Comparison of ENCODE assay signal across 9 cellular contexts in genomic region chr6:44662461-44663121, GRCh38.
A peak's percentile ranks its signal among the peaks of the same experiment; 100 is the strongest.
DNase-seq lines count a peak whose midpoint lies in the region; ATAC-seq and TF ChIP-seq lines count a peak whose summit lies in the region.
"Had no signal": no experiment of that assay in that cellular context is flagged by ENCODE, and none has a peak within 500 bp of the region (broad histone marks: within the 10 kb centered on the region; RNA-seq: fewer than 3 reads in every experiment).

No MANE protein-coding gene starts in this region.

- no peak for ATAC-seq in HG02884 (IDR thresholded peaks at IDR 0.05; ENCODE audit: unreplicated experiment)

- H3K4me1 ChIP-seq in mesodermal cell (ENCODE audit: control insufficient read depth, insufficient read depth, low read length, poor library complexity, severe bottlenecking) (peaks cover 69% of the 10 kb centered on the region), uterus (peaks cover 0 to 5% of the 10 kb centered on the region in 2 donors)

- H3K9me3 ChIP-seq in mesodermal cell (ENCODE audit: control insufficient read depth, low read length) (no peaks in the 10 kb centered on the region), uterus (no peaks in the 10 kb centered on the region)

- H3K36me3 Mint-ChIP-seq in glutamatergic neuron (ENCODE audit: unreplicated experiment): peaks cover 4% of the 10 kb centered on the region

- H3K9me3 Mint-ChIP-seq in glutamatergic neuron (ENCODE audit: unreplicated experiment): peaks cover 5% of the 10 kb centered on the region

- in situ Hi-C loops in brain microvascular endothelial cell (cut with HindIII; ENCODE audit: low pct_ligation_motif_present, low sequenced_read_pairs): no loop called here

- H3K27ac ChIP-seq in brain microvascular endothelial cell (no peak overlapping the region), mesodermal cell (ENCODE audit: low read depth, low read length, severe bottlenecking) (peak overlapping the region; percentile 52), uterus (no peak overlapping the region)

- TF ChIP-seq POLR2A in erythroblast (IDR thresholded peaks at IDR 0.05; ENCODE audit: low read length): no peak
- no peak for TF ChIP-seq POLR2A in uterus (IDR thresholded peaks at IDR 0.05)

- 27 to 29% methylated on average over 12 to 13 of the region's 13 CpGs for WGBS in mesodermal cell (ENCODE audit: insufficient coverage in 2 of 2), 2 experiments

- H3K4me3 ChIP-seq in brain microvascular endothelial cell (ENCODE audit: low read depth, low read length) (no peak overlapping the region), mesodermal cell (ENCODE audit: extremely low read depth, insufficient read depth, low read length, poor library complexity, severe bottlenecking) (no peak overlapping the region), uterus (no peak overlapping the region)

- DNase-seq in DMS53 (lab: John Stamatoyannopoulos, UW) (peak; percentile 75), LHCN-M2 (ENCODE audit: low read depth) (peak; percentile 89), brain microvascular endothelial cell (peak; percentile 31), erythroblast (lab: John Stamatoyannopoulos, UW) (no peak), uterus (no peak), glutamatergic neuron (no peak)

- H3K27me3 ChIP-seq in brain microvascular endothelial cell (replicated peaks) (no peaks in the 10 kb centered on the region), uterus (no peaks in the 10 kb centered on the region)

- TF ChIP-seq CTCF in brain microvascular endothelial cell (IDR thresholded peaks at IDR 0.05; ENCODE audit: low read depth, low read length, missing control alignments): no peak
- no peak for TF ChIP-seq CTCF in uterus (IDR thresholded peaks at IDR 0.05)
- no peak for TF ChIP-seq CTCF in glutamatergic neuron (IDR thresholded peaks at IDR 0.05; ENCODE audit: partially characterized antibody, unreplicated experiment)

- H3K27me3 Mint-ChIP-seq in glutamatergic neuron (ENCODE audit: unreplicated experiment): peaks cover 3% of the 10 kb centered on the region

- H3K4me1 Mint-ChIP-seq in glutamatergic neuron (ENCODE audit: low read depth, unreplicated experiment): peaks cover 4% of the 10 kb centered on the region

- H3K4me3 Mint-ChIP-seq in glutamatergic neuron (ENCODE audit: unreplicated experiment): no peak overlapping the region
- H3K4me3 Mint-ChIP-seq: activated T-helper 1 cell treated with anti-CD3 and anti-CD28 coated beads, Interleukin-12 subunit alpha, Interleukin-12 subunit beta, Interleukin-2, Interleukin-4 antibody, amounts not matched to agents 30 ng/mL and 10 ng/mL and 1 ng/mL, durations not matched to agents 14 hours and 24 hours and 36 hours had no signal

- no peak overlapping the region for H3K27ac Mint-ChIP-seq in glutamatergic neuron (ENCODE audit: unreplicated experiment)
- H3K27ac Mint-ChIP-seq: activated T-helper 1 cell treated with anti-CD3 and anti-CD28 coated beads, Interleukin-12 subunit alpha, Interleukin-12 subunit beta, Interleukin-2, Interleukin-4 antibody, amounts not matched to agents 30 ng/mL and 10 ng/mL and 1 ng/mL, durations not matched to agents 14 hours and 24 hours and 36 hours had no signal

- intact Hi-C loops in uterus (cut with DNase I; ENCODE audit: low total_unique reads): no loop called here

- H3K36me3 ChIP-seq in brain microvascular endothelial cell (replicated peaks): no peaks in the 10 kb centered on the region
- H3K36me3 ChIP-seq in mesodermal cell (ENCODE audit: control insufficient read depth, insufficient read depth, low read length): no peaks in the 10 kb centered on the region
- H3K36me3 ChIP-seq in uterus: no peaks in the 10 kb centered on the region

Comparison
In these comparisons a context has a peak if more than half of its experiments do, and no peak if none do; other contexts are left out.
1. DNase-seq: peak in DMS53 (single experiment), LHCN-M2 (single experiment) and brain microvascular endothelial cell (single experiment); none in erythroblast (0 of 2), uterus (0 of 2) and glutamatergic neuron (single experiment).